ENCODE assay signal across 9 cellular contexts in genomic region chr1:156337888-156338179, GRCh38. TPM values are rescaled to one million over a fixed set of nuclear protein-coding genes. Genes with fewer than 3 reads are reported as not detected.
A peak's percentile ranks its signal among the peaks of the same experiment; 100 is the strongest.
DNase-seq lines count a peak whose midpoint lies in the region; ATAC-seq, FAIRE-seq and TF ChIP-seq lines count a peak whose summit lies in the region.
"Had no signal": no experiment of that assay in that cellular context is flagged by ENCODE, and none has a peak within 500 bp of the region (broad histone marks: within the 10 kb centered on the region; RNA-seq: fewer than 3 reads in every experiment).

No MANE protein-coding gene starts in this region.

- H2AK5ac ChIP-seq in H1 (ENCODE audit: low read depth, low read length), result no peak overlapping the region

- H3K9me3 ChIP-seq in PC-3 (ENCODE audit: low read length) (no peaks in the 10 kb centered on the region), H1 (ENCODE audit: insufficient read depth in 2 of 2, low read depth in 1 of 2, low read length in 1 of 2) (no peaks in the 10 kb centered on the region)

- H3K27me3 Mint-ChIP-seq in neural crest cell (ENCODE audit: low read depth), result no peaks in the 10 kb centered on the region

- no peak for TF ChIP-seq EP300 in H1 (IDR thresholded peaks at IDR 0.05; ENCODE audit: borderline replicate concordance in 1 of 2, low read depth in 2 of 2, low read length in 2 of 2)

- TF ChIP-seq CTCF in PC-3 (conservative IDR thresholded peaks at IDR 0.05; ENCODE audit: low read depth, low read length), result no peak
- TF ChIP-seq CTCF in H1 (IDR thresholded peaks at IDR 0.05; ENCODE audit: control extremely low read depth in 1 of 3, insufficient read depth in 1 of 3, low read depth in 1 of 3, low read length in 3 of 3), result no peak
- no peak for TF ChIP-seq CTCF in neural crest cell (conservative IDR thresholded peaks at IDR 0.05)

- H3K27ac ChIP-seq in PC-3 (ENCODE audit: low read length) (peak overlapping the region; percentile 41), H1 (ENCODE audit: low read depth, low read length) (peak overlapping the region; percentile 81)

- no peaks in the 10 kb centered on the region for H3K9me2 ChIP-seq in PC-3 (replicated peaks; ENCODE audit: low read length)

- peak overlapping the region; percentile 85 for H3K4ac ChIP-seq in H1 (replicated peaks; ENCODE audit: insufficient read length, low read depth, low read length)

- H3K36me3 Mint-ChIP-seq in neural crest cell (ENCODE audit: low read depth), result peaks cover 11% of the 10 kb centered on the region

- peaks cover 40% of the 10 kb centered on the region for H3K4me1 Mint-ChIP-seq in neural crest cell

- no peak overlapping the region for H2BK12ac ChIP-seq in H1 (ENCODE audit: low read depth, low read length)

- WGBS in H1 (ENCODE audit: extremely low coverage in 1 of 2, insufficient coverage in 1 of 2, insufficient read length in 1 of 2, insufficient replicate concordance in 2 of 2, low coverage in 1 of 2, low lambda C conversion rate in 2 of 2, missing lambda C conversion rate in 1 of 2), 2 experiments, result 2% methylated on average over 14 of the region's 14 CpGs; no CpG with 5 or more reads in 1 of the 2 experiments

- H3K36me3 ChIP-seq in PC-3 (ENCODE audit: low read depth, low read length) (peaks cover 27% of the 10 kb centered on the region), H1 (ENCODE audit: control insufficient read depth in 2 of 4, insufficient read depth in 4 of 4, low read length in 3 of 4) (peaks cover 6 to 30% (median 21%) of the 10 kb centered on the region in 4 experiments)

- POLR2A ChIA-PET in PC-3 (lab: Charles Lee; ENCODE audit: unreplicated experiment) (interaction anchor here (0.6 kb wide), 1 partner anchor 377 kb away, joined by 3 read pairs; no protein-coding TSS in a partner anchor), H1 (lab: Charles Lee; ENCODE audit: partially characterized antibody) (interaction anchor here (0.6 to 4.1 kb wide), 10 partner anchors 9 to 255 kb away, joined by 3 to 26 read pairs (median 4); partner anchors contain the start of genes PMF1, SMG5 and TMEM79)

- peak overlapping the region; percentile 85 for H3K27ac Mint-ChIP-seq in neural crest cell (ENCODE audit: unreplicated experiment)

- peak overlapping the region; percentile 91 for H3K56ac ChIP-seq in H1 (replicated peaks; ENCODE audit: insufficient read length, low read depth, low read length)

- peak overlapping the region; percentile 58; the same call in 1 of the 2 replicates for H4K8ac ChIP-seq in H1 (ENCODE audit: extremely low read depth, insufficient read depth, low read length)

- peak overlapping the region; percentile 94 for H3K9ac ChIP-seq in PC-3 (ENCODE audit: low read length)
- H3K9ac ChIP-seq in H1 (replicated peaks in 1 of 4; ENCODE audit: extremely low read depth in 1 of 4, low read depth in 3 of 4, low read length in 3 of 4), result peak overlapping the region; percentile 45 to 97 (median 80)

- 0 out of 2 replicates have a peak, but pooled peaks cover 2% of the 10 kb centered on the region for H3K79me1 ChIP-seq in H1 (ENCODE audit: low read depth, low read length)

- TF ChIP-seq POLR2A in H1 (IDR thresholded peaks at IDR 0.05; ENCODE audit: control extremely low read depth in 1 of 2, low read depth in 2 of 2, low read length in 2 of 2), result no peak

- H3K4me3 ChIP-seq in PC-3 (ENCODE audit: low read length), result peak overlapping the region; percentile 98
- H3K4me3 ChIP-seq in H1 (ENCODE audit: extremely low read depth in 1 of 4, insufficient read depth in 2 of 4, low read depth in 3 of 4, low read length in 4 of 4), result peak overlapping the region; percentile 83 to 100 (median 94)

- TF ChIP-seq RAD21 in H1 (IDR thresholded peaks at IDR 0.05 in 1 of 2, conservative IDR thresholded peaks at IDR 0.05 in 1 of 2; ENCODE audit: low read depth in 2 of 2, low read length in 2 of 2), result no peak

- H3K27me3 ChIP-seq in PC-3 (ENCODE audit: low read length), result no peaks in the 10 kb centered on the region
- no peaks in the 10 kb centered on the region for H3K27me3 ChIP-seq in H1 (replicated peaks in 1 of 4; ENCODE audit: control insufficient read depth in 3 of 4, extremely low read depth in 1 of 4, insufficient read depth in 3 of 4, low read length in 3 of 4)

- H4K91ac ChIP-seq in H1 (replicated peaks; ENCODE audit: insufficient read length, low read length), result peak overlapping the region; percentile 89

- no peak overlapping the region for H3K23ac ChIP-seq in H1 (ENCODE audit: insufficient read length)

- no peak overlapping the region for H2BK20ac ChIP-seq in H1 (ENCODE audit: low read length)

- H3K4me2 ChIP-seq in PC-3 (ENCODE audit: low read length) (peak overlapping the region; percentile 94), H1 (ENCODE audit: insufficient read depth in 1 of 2, low read depth in 2 of 2, low read length in 2 of 2) (peak overlapping the region; percentile 68 to 72)

- no peak for DNase-seq in PC-3
- DNase-seq in H1 (ENCODE audit: low read depth in 1 of 2, low spot score in 2 of 2), result no peak
- DNase-seq in neural crest cell (ENCODE audit: low read depth, low spot score), result no peak
- DNase-seq in NCI-H2081 treated with DMSO at 0.1 percent for 48 hours (lab: John Stamatoyannopoulos, UW), result no peak
- no peak for DNase-seq in NCI-H128 (lab: John Stamatoyannopoulos, UW; ENCODE audit: unreplicated experiment)
- DNase-seq in NCI-H526 (lab: John Stamatoyannopoulos, UW), result no peak

- H3K14ac ChIP-seq in H1 (ENCODE audit: insufficient read length), result peak overlapping the region; percentile 84

- peak; percentile 1 for ATAC-seq in GM18907 (IDR thresholded peaks at IDR 0.05; ENCODE audit: unreplicated experiment)
- ATAC-seq in PC-3, result peak; percentile 0; the same call in 1 of the 2 replicates
- no peak for ATAC-seq in GM21619 (IDR thresholded peaks at IDR 0.05; ENCODE audit: unreplicated experiment)

- no peak for FAIRE-seq in H1 (lab: Jason Lieb, UNC)

- H3K4me1 ChIP-seq in PC-3 (ENCODE audit: insufficient read depth, low read length) (peaks cover 13% of the 10 kb centered on the region), H1 (replicated peaks in 1 of 4; ENCODE audit: control insufficient read depth in 3 of 4, insufficient read depth in 4 of 4, low read length in 3 of 4) (0 out of 7 replicates have a peak, but pooled peaks cover 0 to 2% (median 0%) of the 10 kb centered on the region in 4 experiments)

- peak overlapping the region; percentile 98 for H3K4me3 Mint-ChIP-seq in neural crest cell

- H2AFZ ChIP-seq in PC-3 (ENCODE audit: low read length) (peak overlapping the region; percentile 52), H1 (ENCODE audit: low read length) (0 out of 2 replicates have a peak overlapping the region, but pooled peaks have one; percentile 28)

- peaks cover 7% of the 10 kb centered on the region for H3K23me2 ChIP-seq in H1 (ENCODE audit: low read depth, low read length)

- CTCF ChIA-PET in PC-3 (lab: Charles Lee), result no interaction called here
- CTCF ChIA-PET in H1 (lab: Charles Lee; ENCODE audit: partially characterized antibody), result interaction anchor here (0.7 to 3.0 kb wide), 6 partner anchors 18 to 128 kb away, joined by 3 to 24 read pairs (median 4); no protein-coding TSS in a partner anchor

- no peaks in the 10 kb centered on the region for H3F3A ChIP-seq in PC-3 (ENCODE audit: low read length, unreplicated experiment)

- intact Hi-C loops in PC-3 (cut with micrococcal nuclease), result no loop called here

- H4K20me1 ChIP-seq in PC-3 (ENCODE audit: low read length) (peaks cover 32% of the 10 kb centered on the region), H1 (replicated peaks in 1 of 2; ENCODE audit: control insufficient read depth in 1 of 2, insufficient read depth in 2 of 2, low read length in 2 of 2) (peaks cover 7 to 9% of the 10 kb centered on the region in 2 experiments)

- peak overlapping the region; percentile 93 for H4K5ac ChIP-seq in H1 (ENCODE audit: insufficient read length, low read depth, low read length)

- BruUV-seq in PC-3 (replicated peaks; lab: Mats Ljungman, UMichigan), result no TSS peak

- no peak overlapping the region; the same call in 1 of the 2 replicates for H2BK15ac ChIP-seq in H1 (ENCODE audit: low read length)

- H2BK120ac ChIP-seq in H1 (replicated peaks; ENCODE audit: low read depth, low read length), result peak overlapping the region; percentile 27

- peak overlapping the region; percentile 77 for H2BK5ac ChIP-seq in H1 (ENCODE audit: low read depth, low read length)

- peak overlapping the region; percentile 97 for H3K18ac ChIP-seq in H1 (ENCODE audit: extremely low read depth, low read length)

- H3K79me2 ChIP-seq in PC-3 (ENCODE audit: low read length) (peaks cover 50% of the 10 kb centered on the region), H1 (ENCODE audit: control insufficient read depth in 1 of 2, insufficient read depth in 2 of 2, low read length in 2 of 2) (peaks cover 21 to 43% of the 10 kb centered on the region in 2 experiments)

- no peaks in the 10 kb centered on the region for H3K9me3 Mint-ChIP-seq in neural crest cell

RNA-seq across cellular contexts. Expression of gene CCT3, which starts 0.3 kb away (rescaled TPM):
- total RNA-seq in PC-3 (2014; rRNA removed), result 666 and 692 TPM in 2 replicates
- total RNA-seq in H1 (2021; fragmentation: NEBNext Ultra II Directional; extraction: Animal tissue kit (Norgen Biotek cat#: 25700)), result 471 and 480 TPM in 2 replicates
- 321 and 431 TPM in 2 replicates for polyA plus RNA-seq in H1 (2011; rRNA removed)
- 579 TPM for polyA plus RNA-seq in H1 (2011; cell fraction: cytosol; rRNA removed)
- polyA plus RNA-seq in H1 (2011; cell fraction: nucleus; rRNA removed), result 286 TPM
- polyA plus RNA-seq in H1 (2012, experiment 1 of 2), result 427 to 481 TPM (median 450 TPM) in 4 replicates
- 414 TPM for polyA plus RNA-seq in H1 (2012, experiment 2 of 2)
- polyA plus RNA-seq in H1 (2013, experiment 1 of 2), result 278 TPM
- polyA plus RNA-seq in H1 (2013, experiment 2 of 2), result 275 TPM
- 711 and 916 TPM in 2 replicates for polyA minus RNA-seq in H1 (2011; rRNA and poly(A)+ RNA removed)
- polyA minus RNA-seq in H1 (2011; cell fraction: cytosol; rRNA and poly(A)+ RNA removed), result 351 TPM
- polyA minus RNA-seq in H1 (2011; cell fraction: nucleus; rRNA and poly(A)+ RNA removed), result 216 TPM
- 343 and 346 TPM in 2 replicates for total RNA-seq in neural crest cell

RNA-seq across cellular contexts. Expression of gene TSACC, which starts 0.5 kb away (rescaled TPM):
- total RNA-seq in PC-3 (2014; rRNA removed), result 0.51 and 1.3 TPM in 2 replicates
- total RNA-seq in H1 (2021; fragmentation: NEBNext Ultra II Directional; extraction: Animal tissue kit (Norgen Biotek cat#: 25700)), result 1.0 and 2.1 TPM in 2 replicates
- 3.3 and 5.0 TPM in 2 replicates for polyA plus RNA-seq in H1 (2011; rRNA removed)
- polyA plus RNA-seq in H1 (2011; cell fraction: cytosol; rRNA removed), result 1.7 TPM
- polyA plus RNA-seq in H1 (2011; cell fraction: nucleus; rRNA removed), result 2.9 TPM
- 1.9 to 4.5 TPM (median 3.7 TPM) in 4 replicates for polyA plus RNA-seq in H1 (2012, experiment 1 of 2)
- 3.0 TPM for polyA plus RNA-seq in H1 (2012, experiment 2 of 2)
- 5.1 TPM for polyA plus RNA-seq in H1 (2013, experiment 1 of 2)
- polyA plus RNA-seq in H1 (2013, experiment 2 of 2), result 4.6 TPM
- 0.85 and 1.9 TPM in 2 replicates for polyA minus RNA-seq in H1 (2011; rRNA and poly(A)+ RNA removed)
- polyA minus RNA-seq in H1 (2011; cell fraction: cytosol; rRNA and poly(A)+ RNA removed), result not detected
- polyA minus RNA-seq in H1 (2011; cell fraction: nucleus; rRNA and poly(A)+ RNA removed), result not detected
- 0.66 and 1.0 TPM in 2 replicates for total RNA-seq in neural crest cell

RNA-seq across cellular contexts. Expression of gene RHBG, which starts 31.2 kb away (rescaled TPM):
- 0.26 TPM in 1 of 2 replicates, not detected in the other for total RNA-seq in PC-3 (2014; rRNA removed)
- 2.2 and 2.6 TPM in 2 replicates for total RNA-seq in H1 (2021; fragmentation: NEBNext Ultra II Directional; extraction: Animal tissue kit (Norgen Biotek cat#: 25700))
- 2.7 and 3.1 TPM in 2 replicates for polyA plus RNA-seq in H1 (2011; rRNA removed)
- 2.7 TPM for polyA plus RNA-seq in H1 (2011; cell fraction: cytosol; rRNA removed)
- 6.5 TPM for polyA plus RNA-seq in H1 (2011; cell fraction: nucleus; rRNA removed)
- polyA plus RNA-seq in H1 (2012, experiment 1 of 2), result 1.9 to 2.4 TPM (median 2.1 TPM) in 4 replicates
- polyA plus RNA-seq in H1 (2012, experiment 2 of 2), result 0.92 TPM
- polyA plus RNA-seq in H1 (2013, experiment 1 of 2), result 2.1 TPM
- 1.7 TPM for polyA plus RNA-seq in H1 (2013, experiment 2 of 2)
- 1.2 and 1.5 TPM in 2 replicates for polyA minus RNA-seq in H1 (2011; rRNA and poly(A)+ RNA removed)
- polyA minus RNA-seq in H1 (2011; cell fraction: cytosol; rRNA and poly(A)+ RNA removed), result 2.1 TPM
- polyA minus RNA-seq in H1 (2011; cell fraction: nucleus; rRNA and poly(A)+ RNA removed), result 5.1 TPM
- total RNA-seq in neural crest cell, result not detected in 2 replicates
- total RNA-seq: SK-MEL-5 had no signal

RNA-seq across cellular contexts. Expression of gene VHLL, which starts 38.7 kb away (rescaled TPM):
- 1.1 TPM in 1 of 2 replicates, not detected in the other for total RNA-seq in PC-3 (2014; rRNA removed)
- total RNA-seq in H1 (2021; fragmentation: NEBNext Ultra II Directional; extraction: Animal tissue kit (Norgen Biotek cat#: 25700)), result not detected in 2 replicates
- not detected in 2 replicates for polyA plus RNA-seq in H1 (2011; rRNA removed)
- polyA plus RNA-seq in H1 (2011; cell fraction: cytosol; rRNA removed), result not detected
- polyA plus RNA-seq in H1 (2011; cell fraction: nucleus; rRNA removed), result 0.40 TPM
- polyA plus RNA-seq in H1 (2012, experiment 1 of 2), result not detected in 4 replicates
- not detected for polyA plus RNA-seq in H1 (2012, experiment 2 of 2)
- polyA plus RNA-seq in H1 (2013, experiment 1 of 2), result not detected
- polyA plus RNA-seq in H1 (2013, experiment 2 of 2), result not detected
- polyA minus RNA-seq in H1 (2011; rRNA and poly(A)+ RNA removed), result not detected in 2 replicates
- not detected for polyA minus RNA-seq in H1 (2011; cell fraction: cytosol; rRNA and poly(A)+ RNA removed)
- not detected for polyA minus RNA-seq in H1 (2011; cell fraction: nucleus; rRNA and poly(A)+ RNA removed)
- total RNA-seq in neural crest cell, result 0.77 TPM in 1 of 2 replicates, not detected in the other
- total RNA-seq: SK-MEL-5 had no signal

RNA-seq across cellular contexts. Expression of gene GLMP, which starts 42.4 kb away (rescaled TPM):
- total RNA-seq in PC-3 (2014; rRNA removed), result 49.8 and 52.2 TPM in 2 replicates
- 47.6 and 48.1 TPM in 2 replicates for total RNA-seq in H1 (2021; fragmentation: NEBNext Ultra II Directional; extraction: Animal tissue kit (Norgen Biotek cat#: 25700))
- 59.5 and 69.3 TPM in 2 replicates for polyA plus RNA-seq in H1 (2011; rRNA removed)
- polyA plus RNA-seq in H1 (2011; cell fraction: cytosol; rRNA removed), result 34.0 TPM
- 49.9 TPM for polyA plus RNA-seq in H1 (2011; cell fraction: nucleus; rRNA removed)
- 58.6 to 64.5 TPM (median 61.7 TPM) in 4 replicates for polyA plus RNA-seq in H1 (2012, experiment 1 of 2)
- polyA plus RNA-seq in H1 (2012, experiment 2 of 2), result 93.0 TPM
- polyA plus RNA-seq in H1 (2013, experiment 1 of 2), result 86.2 TPM
- 84.3 TPM for polyA plus RNA-seq in H1 (2013, experiment 2 of 2)
- 19.5 and 26.2 TPM in 2 replicates for polyA minus RNA-seq in H1 (2011; rRNA and poly(A)+ RNA removed)
- 14.7 TPM for polyA minus RNA-seq in H1 (2011; cell fraction: cytosol; rRNA and poly(A)+ RNA removed)
- 14.7 TPM for polyA minus RNA-seq in H1 (2011; cell fraction: nucleus; rRNA and poly(A)+ RNA removed)
- 34.2 and 38.0 TPM in 2 replicates for total RNA-seq in neural crest cell
